1 cellular context compared by ENCODE assay signal in the genomic region with DNA sequence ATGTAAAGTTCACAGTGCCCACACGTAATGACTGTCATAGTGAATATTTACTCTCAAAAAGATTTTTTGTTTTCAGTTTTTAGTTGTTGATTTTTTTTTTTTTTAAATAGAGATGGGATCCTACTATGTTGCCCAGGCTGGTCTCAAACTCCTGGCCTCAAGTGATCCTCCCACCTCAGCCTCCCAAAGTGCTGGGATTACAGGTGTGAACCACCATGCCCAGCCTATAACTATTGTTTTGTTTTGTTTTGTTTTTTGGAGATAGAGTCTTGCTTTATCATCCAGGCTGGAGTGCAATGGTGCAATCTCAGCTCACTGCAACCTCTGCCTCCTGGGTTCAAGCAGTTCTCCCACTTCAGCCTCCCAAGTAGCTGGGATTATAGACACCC.
TF ChIP-seq lines count a peak whose summit lies in the region.

No MANE protein-coding gene starts in this region.

TF ChIP-seq in K562, 482 proteins besides CTCF, POLR2A, EP300 and RAD21:
- peak; percentile 18; the same call in 1 of the 2 replicates for TF ChIP-seq ZNF121 (CRISPR knock-in tag; conservative IDR thresholded peaks at IDR 0.05)
